In genomic region chr19:1789282-1790020, GRCh38 we compare ENCODE assay signal across 1 cellular context.
TF ChIP-seq lines count a peak whose summit lies in the region.

No MANE protein-coding gene starts in this region.

TF ChIP-seq in endothelial cell of umbilical vein, 7 proteins besides CTCF, POLR2A, EP300 and RAD21:
- TF ChIP-seq EZH2 (IDR thresholded peaks at IDR 0.05; ENCODE audit: borderline replicate concordance, low read depth, low read length, severe bottlenecking) (no peak), JUN (IDR thresholded peaks at IDR 0.05; ENCODE audit: borderline replicate concordance, insufficient read depth, insufficient read length, low read depth) (no peak), GATA2 (IDR thresholded peaks at IDR 0.05; ENCODE audit: insufficient read depth, insufficient read length, low read depth, low read length) (no peak), MYC (IDR thresholded peaks at IDR 0.05; ENCODE audit: low read depth, low read length) (no peak), FOS (IDR thresholded peaks at IDR 0.05; ENCODE audit: borderline replicate concordance, insufficient read depth, low read length) (no peak), POLR2AphosphoS5 (IDR thresholded peaks at IDR 0.05; ENCODE audit: insufficient read depth, low read depth, low read length) (no peak)
- TF ChIP-seq, protein P1, sequence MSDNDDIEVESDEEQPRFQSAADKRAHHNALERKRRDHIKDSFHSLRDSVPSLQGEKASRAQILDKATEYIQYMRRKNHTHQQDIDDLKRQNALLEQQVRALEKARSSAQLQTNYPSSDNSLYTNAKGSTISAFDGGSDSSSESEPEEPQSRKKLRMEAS (IDR thresholded peaks at IDR 0.05; ENCODE audit: insufficient read depth, insufficient read length), result no peak
TF ChIP-seq in endothelial cell of umbilical vein: peak in this region for 0.
